In genomic region chr16:74892574-74893461, GRCh38 we compare ENCODE assay signal across 16 cellular contexts.
DNase-seq lines count a peak whose midpoint lies in the region; ATAC-seq and FAIRE-seq lines count a peak whose summit lies in the region.
"Had no signal": no experiment of that assay in that cellular context is flagged by ENCODE, and none has a peak within 500 bp of the region (broad histone marks: within the 10 kb centered on the region; RNA-seq: fewer than 3 reads in every experiment).

No MANE protein-coding gene starts in this region.

- no peak overlapping the region for H3K4me3 Mint-ChIP-seq in activated naive CD8-positive, alpha-beta T cell treated with anti-CD3 and anti-CD28 coated beads for 36 hours
- H3K4me3 Mint-ChIP-seq: activated naive CD8-positive, alpha-beta T cell treated with anti-CD3 and anti-CD28 coated beads, Interleukin-2, amount 10 ng/mL, durations not matched to agents 7 days and 5 days; nephron had no signal

- no CpG with 5 or more reads among the region's 8 CpGs for WGBS in mesendoderm (ENCODE audit: extremely low coverage, insufficient coverage, low lambda C conversion rate)

- no peak overlapping the region for H4K5ac ChIP-seq in mesendoderm (ENCODE audit: low read length)

- no peaks in the 10 kb centered on the region for H3K27me3 ChIP-seq in mesendoderm (ENCODE audit: insufficient read depth, low read length, poor library complexity)
- H3K27me3 ChIP-seq: SJSA1 had no signal

- no peak overlapping the region for H3K56ac ChIP-seq in mesendoderm (ENCODE audit: low read length)

- H2BK120ac ChIP-seq in mesendoderm (ENCODE audit: low read depth, low read length), result no peak overlapping the region

- H2AK5ac ChIP-seq in mesendoderm (ENCODE audit: low read length), result no peak overlapping the region

- H3K36me3 Mint-ChIP-seq in activated naive CD8-positive, alpha-beta T cell treated with anti-CD3 and anti-CD28 coated beads for 36 hours, result peaks cover 13% of the 10 kb centered on the region

- H3K79me1 ChIP-seq in mesendoderm (ENCODE audit: low read length), result no peaks in the 10 kb centered on the region

- no peaks in the 10 kb centered on the region for H3K27me3 Mint-ChIP-seq in activated naive CD8-positive, alpha-beta T cell treated with anti-CD3 and anti-CD28 coated beads for 36 hours
- H3K27me3 Mint-ChIP-seq: activated naive CD8-positive, alpha-beta T cell treated with anti-CD3 and anti-CD28 coated beads, Interleukin-2, amount 10 ng/mL, durations not matched to agents 7 days and 5 days had no signal

- H2BK5ac ChIP-seq in mesendoderm (ENCODE audit: low read length), result no peak overlapping the region

- H3K23ac ChIP-seq in mesendoderm (ENCODE audit: low read length), result no peak overlapping the region

- H3K4me1 Mint-ChIP-seq in activated naive CD8-positive, alpha-beta T cell treated with anti-CD3 and anti-CD28 coated beads for 36 hours, result no peaks in the 10 kb centered on the region
- H3K4me1 Mint-ChIP-seq: nephron had no signal

- peak; percentile 86 for FAIRE-seq in GM18507 (lab: Jason Lieb, UNC)

- H3K4me1 ChIP-seq in mesendoderm (ENCODE audit: control insufficient read depth, low read depth, low read length), result no peaks in the 10 kb centered on the region

- H4K8ac ChIP-seq in mesendoderm (ENCODE audit: low read depth, low read length), result no peak overlapping the region

- H3K9me3 Mint-ChIP-seq in activated naive CD8-positive, alpha-beta T cell treated with anti-CD3 and anti-CD28 coated beads for 36 hours, result no peaks in the 10 kb centered on the region
- H3K9me3 Mint-ChIP-seq: activated naive CD8-positive, alpha-beta T cell treated with anti-CD3 and anti-CD28 coated beads, Interleukin-2, amount 10 ng/mL, durations not matched to agents 7 days and 5 days; nephron had no signal

- H3K27ac Mint-ChIP-seq in activated naive CD8-positive, alpha-beta T cell treated with anti-CD3 and anti-CD28 coated beads for 36 hours, result no peak overlapping the region
- H3K27ac Mint-ChIP-seq: activated naive CD8-positive, alpha-beta T cell treated with anti-CD3 and anti-CD28 coated beads, Interleukin-2, amount 10 ng/mL, durations not matched to agents 7 days and 5 days; nephron had no signal

- H3K9ac ChIP-seq in mesendoderm (ENCODE audit: low read length), result no peak overlapping the region

- no peak overlapping the region for H3K27ac ChIP-seq in mesendoderm (ENCODE audit: low read depth, low read length)
- H3K27ac ChIP-seq: SJSA1 had no signal

- H2BK15ac ChIP-seq in mesendoderm (replicated peaks; ENCODE audit: low read depth), result no peak overlapping the region

- DNase-seq in GM18507 (ENCODE audit: extremely low spot score, insufficient read length, low read depth) (peak; percentile 37), D341Med (ENCODE audit: low spot score) (no peak), Kasumi-1 (lab: John Stamatoyannopoulos, UW) (no peak), mesendoderm (no peak)
- DNase-seq in activated naive CD8-positive, alpha-beta T cell treated with anti-CD3 and anti-CD28 coated beads for 36 hours, result no peak
- DNase-seq: activated naive CD8-positive, alpha-beta T cell treated with anti-CD3 and anti-CD28 coated beads, Interleukin-2, amount 10 ng/mL, durations not matched to agents 7 days and 5 days; AML-193; hypothalamus; KG1; left ventricle myocardium superior; NCI-H1694 treated with DMSO at 0.1 percent for 48 hours had no signal

- peak; percentile 26 for ATAC-seq in GM19468 (IDR thresholded peaks at IDR 0.05; ENCODE audit: extremely low read depth, unreplicated experiment)
- peak; percentile 93 for ATAC-seq in HG02884 (IDR thresholded peaks at IDR 0.05; ENCODE audit: unreplicated experiment)
- peak; percentile 86 for ATAC-seq in HG03571 (IDR thresholded peaks at IDR 0.05; ENCODE audit: unreplicated experiment)
- ATAC-seq: left ventricle myocardium superior had no signal

- no peak overlapping the region for H3K18ac ChIP-seq in mesendoderm (ENCODE audit: low read length)

- H3K36me3 ChIP-seq in mesendoderm (ENCODE audit: control insufficient read depth, insufficient read depth, low read length), result peaks cover 8% of the 10 kb centered on the region

- H3K4me3 ChIP-seq in mesendoderm (ENCODE audit: low read length), result no peak overlapping the region
- H3K4me3 ChIP-seq: SJSA1 had no signal

- no peaks in the 10 kb centered on the region for H3K79me2 ChIP-seq in mesendoderm (ENCODE audit: control insufficient read depth, insufficient read depth, low read length)

- no peak overlapping the region for H3K4me2 ChIP-seq in mesendoderm (ENCODE audit: low read length)

- H3K4ac ChIP-seq in mesendoderm (ENCODE audit: low read depth, low read length), result no peak overlapping the region

Comparison
In these comparisons a context has a peak if more than half of its experiments do, and no peak if none do; other contexts are left out.
1. ATAC-seq: peak in every context shown above with its lines; median percentile 93 in HG02884; 86 in HG03571; 26 in GM19468.